ENCODE assay signal across 33 cellular contexts in the genomic region with DNA sequence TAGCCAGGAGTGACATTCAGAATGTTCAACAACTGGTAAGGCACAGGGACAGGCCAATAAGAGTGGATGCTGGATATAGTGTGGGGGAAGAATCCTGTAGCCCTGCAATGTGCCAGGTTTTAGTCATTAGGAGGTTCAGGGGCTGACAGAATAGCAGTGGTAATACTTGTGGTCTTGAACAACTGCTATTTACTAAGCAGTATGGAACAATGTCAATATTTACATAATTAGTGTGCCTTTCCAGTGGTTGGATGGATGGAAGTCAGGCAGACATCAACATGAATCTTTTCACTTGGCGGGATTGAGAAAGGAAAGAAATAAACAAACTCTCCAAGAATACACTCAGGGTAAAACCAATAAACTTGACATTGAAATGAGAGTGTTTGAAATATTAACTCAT. TPM values are rescaled to one million over a fixed set of nuclear protein-coding genes. Genes with fewer than 3 reads are reported as not detected.
"Had no signal": no experiment of that assay in that cellular context is flagged by ENCODE, and none has a peak within 500 bp of the region (broad histone marks: within the 10 kb centered on the region; RNA-seq: fewer than 3 reads in every experiment).

No MANE protein-coding gene starts in this region.

- H3K27ac Mint-ChIP-seq: activated B cell treated with CpG ODN at 0.5 μM for 24 hours; activated CD8-positive, alpha-beta memory T cell treated with anti-CD3 and anti-CD28 coated beads, Interleukin-2, amount 10 ng/mL, durations not matched to agents 7 days and 5 days; activated CD8-positive, alpha-beta T cell treated with anti-CD3 and anti-CD28 coated beads for 36 hours; activated naive CD4-positive, alpha-beta T cell treated with anti-CD3 and anti-CD28 coated beads, Interleukin-2, amount 50 U/mL, for 24 hours; activated naive CD8-positive, alpha-beta T cell treated with anti-CD3 and anti-CD28 coated beads, Interleukin-2, amount 50 U/mL, for 24 hours; activated T-helper 2 cell treated with anti-CD3 and anti-CD28 coated beads, Interferon-gamma antibody, Interleukin-2, Interleukin-4, amounts not matched to agents 10 μg/mL and 5 μg/mL and 100 μg/mL, durations not matched to agents 14 hours and 24 hours and 36 hours; naive thymus-derived CD4-positive, alpha-beta T cell; progenitor cell of endocrine pancreas; stimulated activated naive CD8-positive, alpha-beta T cell treated with anti-CD3 and anti-CD28 coated beads, Interleukin-15, Interleukin-2, amounts not matched to agents 100 ng/mL and 50 ng/mL, for 24 hours; T-helper 2 cell treated with Interferon-gamma antibody and Interleukin-4, amounts not matched to agents 5 μg/mL and 100 μg/mL, for 36 hours; type B pancreatic cell had no signal

- H3K4me1 Mint-ChIP-seq: activated B cell treated with CpG ODN at 0.5 μM for 24 hours; activated CD8-positive, alpha-beta memory T cell treated with anti-CD3 and anti-CD28 coated beads, Interleukin-2, amount 10 ng/mL, durations not matched to agents 7 days and 5 days; activated naive CD4-positive, alpha-beta T cell treated with anti-CD3 and anti-CD28 coated beads, Interleukin-2, amount 50 U/mL, for 24 hours; activated naive CD8-positive, alpha-beta T cell treated with anti-CD3 and anti-CD28 coated beads, Interleukin-2, amount 50 U/mL, for 24 hours; naive thymus-derived CD4-positive, alpha-beta T cell had no signal

- H3K4me3 ChIP-seq: esophagus squamous epithelium, ovary, skin epidermis, thoracic aorta, uterus had no signal

- H3K36me3 Mint-ChIP-seq: activated CD8-positive, alpha-beta memory T cell treated with anti-CD3 and anti-CD28 coated beads, Interleukin-2, amount 10 ng/mL, durations not matched to agents 7 days and 5 days; activated naive CD4-positive, alpha-beta T cell treated with anti-CD3 and anti-CD28 coated beads, Interleukin-2, amount 50 U/mL, for 24 hours; naive thymus-derived CD4-positive, alpha-beta T cell; type B pancreatic cell had no signal

- H3K9me3 Mint-ChIP-seq: activated B cell treated with CpG ODN at 0.5 μM for 24 hours; activated CD8-positive, alpha-beta T cell treated with anti-CD3 and anti-CD28 coated beads for 36 hours; activated naive CD4-positive, alpha-beta T cell treated with anti-CD3 and anti-CD28 coated beads, Interleukin-2, amount 50 U/mL, for 24 hours; activated naive CD8-positive, alpha-beta T cell treated with anti-CD3 and anti-CD28 coated beads, Interleukin-2, amount 50 U/mL, for 24 hours; activated T-helper 2 cell treated with anti-CD3 and anti-CD28 coated beads, Interferon-gamma antibody, Interleukin-2, Interleukin-4, amounts not matched to agents 10 μg/mL and 5 μg/mL and 100 μg/mL, durations not matched to agents 14 hours and 24 hours and 36 hours; stimulated activated naive CD8-positive, alpha-beta T cell treated with anti-CD3 and anti-CD28 coated beads, Interleukin-15, Interleukin-2, amounts not matched to agents 100 ng/mL and 50 ng/mL, for 24 hours; T-helper 2 cell treated with Interferon-gamma antibody and Interleukin-4, amounts not matched to agents 5 μg/mL and 100 μg/mL, for 36 hours; type B pancreatic cell had no signal

- H3K27me3 ChIP-seq: esophagus squamous epithelium, ovary, uterus had no signal

- H3K9me3 ChIP-seq: esophagus squamous epithelium, ovary, thoracic aorta, uterus had no signal

- H3K36me3 ChIP-seq: esophagus squamous epithelium, ovary, thoracic aorta, uterus had no signal

- ATAC-seq: activated CD8-positive, alpha-beta memory T cell treated with anti-CD3 and anti-CD28 coated beads, Interleukin-2, amount 10 ng/mL, durations not matched to agents 7 days and 5 days; activated CD8-positive, alpha-beta T cell treated with anti-CD3 and anti-CD28 coated beads for 36 hours; activated naive CD8-positive, alpha-beta T cell treated with anti-CD3 and anti-CD28 coated beads, Interleukin-2, amount 50 U/mL, for 24 hours; left cardiac atrium; naive thymus-derived CD4-positive, alpha-beta T cell; sciatic nerve had no signal

- H3K4me1 ChIP-seq: esophagus squamous epithelium, uterus had no signal

- H3K27me3 Mint-ChIP-seq: activated CD8-positive, alpha-beta T cell treated with anti-CD3 and anti-CD28 coated beads for 36 hours; stimulated activated naive CD8-positive, alpha-beta T cell treated with anti-CD3 and anti-CD28 coated beads, Interleukin-15, Interleukin-2, amounts not matched to agents 100 ng/mL and 50 ng/mL, for 24 hours had no signal

- H3K4me3 Mint-ChIP-seq: activated B cell treated with CpG ODN at 0.5 μM for 24 hours; activated CD8-positive, alpha-beta memory T cell treated with anti-CD3 and anti-CD28 coated beads, Interleukin-2, amount 10 ng/mL, durations not matched to agents 7 days and 5 days; activated CD8-positive, alpha-beta T cell treated with anti-CD3 and anti-CD28 coated beads for 36 hours; activated naive CD4-positive, alpha-beta T cell treated with anti-CD3 and anti-CD28 coated beads, Interleukin-2, amount 50 U/mL, for 24 hours; activated naive CD8-positive, alpha-beta T cell treated with anti-CD3 and anti-CD28 coated beads, Interleukin-2, amount 50 U/mL, for 24 hours; naive thymus-derived CD4-positive, alpha-beta T cell; stimulated activated naive CD8-positive, alpha-beta T cell treated with anti-CD3 and anti-CD28 coated beads, Interleukin-15, Interleukin-2, amounts not matched to agents 100 ng/mL and 50 ng/mL, for 24 hours; T-helper 2 cell treated with Interferon-gamma antibody and Interleukin-4, amounts not matched to agents 5 μg/mL and 100 μg/mL, for 36 hours; type B pancreatic cell had no signal

- H3K27ac ChIP-seq: epithelial cell of prostate, esophagus squamous epithelium, ovary, skin epidermis, thoracic aorta, uterus had no signal

- DNase-seq: activated B cell treated with CpG ODN at 0.5 μM for 24 hours; activated CD4-positive, alpha-beta T cell treated with anti-CD3 and anti-CD28 coated beads, Interleukin-2, amount 50 U/mL, for 1 hour; activated CD8-positive, alpha-beta memory T cell treated with anti-CD3 and anti-CD28 coated beads, Interleukin-2, amount 10 ng/mL, durations not matched to agents 7 days and 5 days; activated CD8-positive, alpha-beta T cell treated with anti-CD3 and anti-CD28 coated beads for 36 hours; activated naive CD8-positive, alpha-beta T cell treated with anti-CD3 and anti-CD28 coated beads, Interleukin-2, amount 50 U/mL, for 24 hours; activated T-cell treated with anti-CD3 and anti-CD28 coated beads, Interleukin-2, amount 50 U/mL, for 48 hours; amygdala; dermis blood vessel endothelial cell; effector CD4-positive, alpha-beta T cell; esophagus squamous epithelium; foreskin melanocyte; left cardiac atrium; midbrain; naive thymus-derived CD4-positive, alpha-beta T cell; ovary; stimulated activated CD4-positive, alpha-beta T cell treated with anti-CD3 and anti-CD28 coated beads, Interleukin-12 subunit alpha, Interleukin-12 subunit beta, amount 100 ng/mL, for 4 hours; stimulated activated CD4-positive, alpha-beta T cell treated with anti-CD3 and anti-CD28 coated beads, Interleukin-4, amount 100 ng/mL, for 1 hour; uterus had no signal

RNA-seq across cellular contexts. Expression of a gene that starts 55.1 kb away (rescaled TPM):
- total RNA-seq: activated B cell treated with CpG ODN at 0.5 μM for 24 hours; activated CD8-positive, alpha-beta memory T cell treated with anti-CD3 and anti-CD28 coated beads, Interleukin-2, amount 10 ng/mL, durations not matched to agents 7 days and 5 days; activated CD8-positive, alpha-beta T cell treated with anti-CD3 and anti-CD28 coated beads for 36 hours; activated T-helper 2 cell treated with anti-CD3 and anti-CD28 coated beads, Interferon-gamma antibody, Interleukin-2, Interleukin-4, amounts not matched to agents 10 μg/mL and 5 μg/mL and 100 μg/mL, durations not matched to agents 14 hours and 24 hours and 36 hours; dermis blood vessel endothelial cell; esophagus squamous epithelium; left cardiac atrium; liver; naive thymus-derived CD4-positive, alpha-beta T cell; ovary; progenitor cell of endocrine pancreas; renal cortical epithelial cell; sciatic nerve; subcutaneous adipose tissue; thoracic aorta; uterus had no signal
- polyA plus RNA-seq: keratinocyte; liver; naive thymus-derived CD4-positive, alpha-beta T cell; neural cell; ovary had no signal
